ENCODE assay signal across 1 cellular context in genomic region chr1:64865105-64865757, GRCh38.
A peak's percentile ranks its signal among the peaks of the same experiment; 100 is the strongest.
TF ChIP-seq lines count a peak whose summit lies in the region.

No MANE protein-coding gene starts in this region.

TF ChIP-seq in K562, 482 proteins besides CTCF, POLR2A, EP300 and RAD21 (continued from another document):
- TF ChIP-seq PRDM10 (IDR thresholded peaks at IDR 0.05; ENCODE audit: partially characterized antibody) (no peak), ATF7 (IDR thresholded peaks at IDR 0.05) (peak; percentile 63; the same call in 1 of the 2 replicates), EP400 (IDR thresholded peaks at IDR 0.05) (0 out of 2 replicates have a peak, but pooled peaks have one; percentile 17), ELF1 (tag; IDR thresholded peaks at IDR 0.05) (no peak), CEBPB (tag; IDR thresholded peaks at IDR 0.05) (no peak), SNAPC5 (CRISPR knock-in tag; IDR thresholded peaks at IDR 0.05) (no peak), FOS (IDR thresholded peaks at IDR 0.05; ENCODE audit: extremely low read depth, insufficient read length) (no peak), CBFB (CRISPR knock-in tag; IDR thresholded peaks at IDR 0.05) (no peak), ZBTB34 (CRISPR knock-in tag; IDR thresholded peaks at IDR 0.05) (no peak), ZNF592 (IDR thresholded peaks at IDR 0.05) (0 out of 2 replicates have a peak, but pooled peaks have one; percentile 25), RFX5 (IDR thresholded peaks at IDR 0.05; ENCODE audit: low read depth, low read length) (peak; percentile 25; the same call in 1 of the 2 replicates), MYC (IDR thresholded peaks at IDR 0.05; ENCODE audit: low read depth, low read length) (peak; percentile 58; the same call in 1 of the 2 replicates), MYC (CRISPR knock-in tag; IDR thresholded peaks at IDR 0.05; ENCODE audit: borderline replicate concordance, low read depth) (no peak), TAL1 (IDR thresholded peaks at IDR 0.05) (peak; percentile 28; the same call in 1 of the 2 replicates), CXXC5 (CRISPR knock-in tag; IDR thresholded peaks at IDR 0.05) (no peak)
- TF ChIP-seq, protein P1, sequence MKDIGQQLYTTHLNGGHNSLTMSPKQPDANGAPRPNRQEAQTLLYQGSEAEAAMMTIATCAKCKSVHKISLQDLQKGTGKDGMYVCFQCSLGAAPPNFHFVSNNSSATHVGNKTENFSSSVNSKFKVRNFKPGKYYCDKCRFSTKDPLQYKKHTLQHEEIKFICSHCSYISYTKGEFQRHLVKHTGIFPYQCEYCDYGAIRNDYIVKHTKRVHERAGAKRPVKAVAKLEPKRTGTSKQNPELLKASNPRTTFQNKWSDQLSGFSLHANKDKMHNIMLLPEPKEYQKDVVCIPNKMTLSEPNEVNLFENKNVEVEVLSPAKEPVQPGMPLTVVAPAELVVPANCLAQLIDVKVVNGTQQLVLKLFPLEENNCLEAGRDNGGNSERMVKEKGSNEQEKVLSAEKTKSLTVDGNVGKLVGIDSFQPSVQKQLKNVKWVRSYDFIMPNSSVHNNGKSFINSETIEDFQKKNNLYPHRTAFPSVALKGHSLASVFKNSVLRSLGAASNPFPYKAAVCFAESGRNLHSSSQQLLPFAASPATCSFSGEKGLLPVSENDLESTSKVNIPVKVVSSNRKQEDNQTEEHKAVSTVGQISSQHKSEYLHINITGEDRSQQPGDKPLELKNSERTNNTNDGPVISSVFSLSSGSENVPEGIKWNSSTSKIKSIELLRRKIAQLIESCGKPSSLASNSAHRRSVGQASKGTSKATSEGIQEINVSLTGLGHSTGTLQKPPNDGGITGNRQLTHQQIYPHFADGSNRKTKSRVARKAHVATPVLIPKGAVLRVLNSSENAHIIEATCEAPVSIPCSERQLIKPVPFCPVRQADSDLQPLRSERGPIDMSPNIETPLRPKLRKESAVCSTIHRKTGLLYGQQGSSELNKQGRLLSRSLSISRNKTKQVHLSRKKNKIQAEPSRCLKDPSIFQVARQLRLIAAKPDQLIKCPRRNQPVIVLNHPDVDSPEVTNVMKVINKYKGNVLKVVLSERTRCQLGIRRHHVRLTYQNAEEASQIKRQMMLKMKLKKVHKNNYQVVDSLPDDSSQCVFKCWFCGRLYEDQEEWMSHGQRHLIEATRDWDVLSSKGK (CRISPR knock-in tag; IDR thresholded peaks at IDR 0.05): no peak
TF ChIP-seq in K562: peak in this region for 21.
